28 cellular contexts compared by ENCODE assay signal in genomic region chr1:45891087-45891486, GRCh38.
DNase-seq lines count a peak whose midpoint lies in the region; ATAC-seq, FAIRE-seq and TF ChIP-seq lines count a peak whose summit lies in the region.
"Had no signal": no experiment of that assay in that cellular context is flagged by ENCODE, and none has a peak within 500 bp of the region (broad histone marks: within the 10 kb centered on the region; RNA-seq: fewer than 3 reads in every experiment).

No MANE protein-coding gene starts in this region.

- BruUV-seq in K562 (replicated peaks; lab: Mats Ljungman, UMichigan) = no TSS peak

- H3K4me2 ChIP-seq in K562 (ENCODE audit: insufficient read depth, low read length) (no peak overlapping the region), smooth muscle cell (no peak overlapping the region)

- TF ChIP-seq CTCF in HFFc6 (IDR thresholded peaks at IDR 0.05) = no peak
- no peak for TF ChIP-seq CTCF in K562 (IDR thresholded peaks at IDR 0.05 in 2 of 3, conservative IDR thresholded peaks at IDR 0.05 in 1 of 3; ENCODE audit: insufficient read depth in 2 of 3, low read depth in 1 of 3, low read length in 3 of 3)
- TF ChIP-seq CTCF in smooth muscle cell (IDR thresholded peaks at IDR 0.05; ENCODE audit: borderline replicate concordance, insufficient read depth, poor library complexity, severe bottlenecking) = no peak

- H3K79me2 ChIP-seq in ACC112 (ENCODE audit: control insufficient read depth, insufficient read depth, low read length, unreplicated experiment) (peaks cover 11% of the 10 kb centered on the region), K562 (ENCODE audit: control insufficient read depth, insufficient read depth, low read length) (peaks cover 4% of the 10 kb centered on the region; the same call in 1 of the 3 replicates), smooth muscle cell (ENCODE audit: low read depth) (peaks cover 15% of the 10 kb centered on the region)

- POLR2A ChIA-PET in K562 (lab: Yijun Ruan, JAX) = interaction anchor here (0.7 kb wide), 1 partner anchor 205 kb away, joined by 3 read pairs; the partner anchor contains the start of gene GPBP1L1

- H3K9me1 ChIP-seq in K562 (ENCODE audit: control insufficient read depth, insufficient read depth, low read length) = no peaks in the 10 kb centered on the region

- H3K4me1 ChIP-seq in ACC112 (ENCODE audit: control insufficient read depth, insufficient read depth, low read length, unreplicated experiment) = peaks cover 22% of the 10 kb centered on the region
- no peaks in the 10 kb centered on the region for H3K4me1 ChIP-seq in K562 (replicated peaks in 1 of 2; ENCODE audit: control insufficient read depth in 2 of 2, insufficient read depth in 2 of 2, low read length in 2 of 2)
- peaks cover 6% of the 10 kb centered on the region for H3K4me1 ChIP-seq in smooth muscle cell (ENCODE audit: low read depth)

- peaks cover 4% of the 10 kb centered on the region for H3F3A ChIP-seq in smooth muscle cell (ENCODE audit: low read depth)

- H3K36me3 ChIP-seq in ACC112 (ENCODE audit: insufficient read depth, low read length) (no peaks in the 10 kb centered on the region), K562 (ENCODE audit: control insufficient read depth, insufficient read depth, low read length) (no peaks in the 10 kb centered on the region), smooth muscle cell (ENCODE audit: low read depth) (no peaks in the 10 kb centered on the region)

- H3K27me3 Mint-ChIP-seq in HFFc6 (ENCODE audit: insufficient read depth) = no peaks in the 10 kb centered on the region
- H3K27me3 Mint-ChIP-seq: B cell had no signal

- DNase-seq in HFFc6 = no peak
- DNase-seq in K562 (ENCODE audit: extremely low read depth in 1 of 4, low spot score in 3 of 4) = no peak
- no peak for DNase-seq in smooth muscle cell (lab: John Stamatoyannopoulos, UW; ENCODE audit: unreplicated experiment)
- no peak for DNase-seq in NCI-H128 (lab: John Stamatoyannopoulos, UW; ENCODE audit: unreplicated experiment)
- no peak for DNase-seq in SKM-1 treated with dmso at 0.1 percent for 144 hours (lab: John Stamatoyannopoulos, UW; ENCODE audit: unreplicated experiment)
- DNase-seq: CD8-positive, alpha-beta T cell; DMS 273 treated with DMSO at 0.1 percent for 48 hours; DMS79 treated with DMSO at 0.1 percent for 48 hours; GF-D8; GOT3; HCEC 1CT; Kasumi-1; MV-4-11; NCI-H1105; NCI-H2029; NCI-H446 treated with DMSO at 0.1 percent for 48 hours; NCI-H526; NCI-H82; NK-92 treated with Interleukin-12 subunit alpha and Interleukin-12 subunit beta, amount 100 ng/mL, for 24 hours; PC-3; RPMI8226; SHP77 had no signal

- H3K9me3 Mint-ChIP-seq in HFFc6 = no peaks in the 10 kb centered on the region
- H3K9me3 Mint-ChIP-seq: CD8-positive, alpha-beta T cell had no signal

- TF ChIP-seq RAD21 in K562 (CRISPR knock-in tag; conservative IDR thresholded peaks at IDR 0.05 in 1 of 2, IDR thresholded peaks at IDR 0.05 in 1 of 2) = no peak

- no peak for ATAC-seq in K562
- no peak for ATAC-seq in GM18517 (IDR thresholded peaks at IDR 0.05; ENCODE audit: unreplicated experiment)
- ATAC-seq: CD8-positive, alpha-beta T cell had no signal

- intact Hi-C loops in K562 (cut with micrococcal nuclease) = no loop called here

- no peak overlapping the region for H2AFZ ChIP-seq in ACC112 (ENCODE audit: low read length, unreplicated experiment)
- no peak overlapping the region for H2AFZ ChIP-seq in K562 (ENCODE audit: low read depth, low read length)
- no peak overlapping the region for H2AFZ ChIP-seq in smooth muscle cell (ENCODE audit: low read depth)

- H4K20me1 ChIP-seq in K562 (replicated peaks; ENCODE audit: control insufficient read depth, insufficient read depth, low read length) = no peaks in the 10 kb centered on the region
- no peaks in the 10 kb centered on the region for H4K20me1 ChIP-seq in smooth muscle cell (ENCODE audit: low read depth)

- no peaks in the 10 kb centered on the region for H3K27me3 ChIP-seq in ACC112 (ENCODE audit: insufficient read depth, low read length)
- no peaks in the 10 kb centered on the region for H3K27me3 ChIP-seq in K562 (ENCODE audit: control insufficient read depth in 2 of 2, insufficient read depth in 2 of 2, low read length in 2 of 2)
- H3K27me3 ChIP-seq in smooth muscle cell (ENCODE audit: low read depth) = no peaks in the 10 kb centered on the region

- H3K4me1 Mint-ChIP-seq in HFFc6 (ENCODE audit: low read depth) = peaks cover 37% of the 10 kb centered on the region
- H3K4me1 Mint-ChIP-seq: B cell had no signal

- in situ Hi-C loops in K562 (cut with MboI) = no loop called here

- H3K9ac ChIP-seq in K562 (ENCODE audit: insufficient read depth in 1 of 2, low read depth in 2 of 2, low read length in 2 of 2) = no peak overlapping the region
- H3K9ac ChIP-seq in smooth muscle cell (ENCODE audit: low read depth) = no peak overlapping the region

- H3K27ac ChIP-seq in ACC112 (ENCODE audit: low read depth, low read length) (peak overlapping the region; percentile 83), K562 (ENCODE audit: extremely low read depth, low read depth, low read length) (no peak overlapping the region), smooth muscle cell (ENCODE audit: low read depth) (peak overlapping the region; percentile 87)
- H3K27ac ChIP-seq: C4-2B, HL-60 had no signal

- no peak for TF ChIP-seq POLR2A in K562 (conservative IDR thresholded peaks at IDR 0.05)

- H3K9me3 ChIP-seq in K562 (replicated peaks; ENCODE audit: control insufficient read depth, insufficient read depth, low read depth, low read length) = no peaks in the 10 kb centered on the region
- H3K9me3 ChIP-seq in smooth muscle cell (replicated peaks; ENCODE audit: low read depth) = no peaks in the 10 kb centered on the region

- H3K4me3 ChIP-seq in ACC112 (ENCODE audit: low read depth, low read length) (no peak overlapping the region), K562 (no peak overlapping the region), smooth muscle cell (no peak overlapping the region)

- peak overlapping the region; percentile 84 for H3K27ac Mint-ChIP-seq in HFFc6
- H3K27ac Mint-ChIP-seq: B cell; CD8-positive, alpha-beta T cell had no signal

- no peak overlapping the region for H3K4me3 Mint-ChIP-seq in HFFc6
- H3K4me3 Mint-ChIP-seq: B cell; CD8-positive, alpha-beta T cell had no signal

- FAIRE-seq in K562 (lab: Jason Lieb, UNC) = no peak
- FAIRE-seq: GM12891 had no signal

- TF ChIP-seq EP300 in K562 (IDR thresholded peaks at IDR 0.05; ENCODE audit: low read length) = no peak

- 89% methylated on average over 2 of the region's 2 CpGs for WGBS in K562 (ENCODE audit: insufficient coverage, low coverage, missing lambda C conversion rate)
- 93% methylated on average over 2 of the region's 2 CpGs for WGBS in smooth muscle cell (ENCODE audit: low lambda C conversion rate)

- CTCF ChIA-PET in K562 (lab: Yijun Ruan, JAX; ENCODE audit: low intra/inter-chr PET ratio) = no interaction called here

- H3K36me3 Mint-ChIP-seq in HFFc6 (ENCODE audit: low read depth) = peaks cover 10% of the 10 kb centered on the region
- H3K36me3 Mint-ChIP-seq: CD8-positive, alpha-beta T cell had no signal

TF ChIP-seq in K562, 482 proteins besides CTCF, POLR2A, EP300 and RAD21:
- TF ChIP-seq GTF2F1 (IDR thresholded peaks at IDR 0.05; ENCODE audit: low read depth, low read length) (no peak), RBM25 (IDR thresholded peaks at IDR 0.05; ENCODE audit: low read depth, low read length, severe bottlenecking) (peak; percentile 6), ZNF121 (CRISPR knock-in tag; conservative IDR thresholded peaks at IDR 0.05) (peak; percentile 83)
